24 cellular contexts compared by ENCODE assay signal in the genomic region with DNA sequence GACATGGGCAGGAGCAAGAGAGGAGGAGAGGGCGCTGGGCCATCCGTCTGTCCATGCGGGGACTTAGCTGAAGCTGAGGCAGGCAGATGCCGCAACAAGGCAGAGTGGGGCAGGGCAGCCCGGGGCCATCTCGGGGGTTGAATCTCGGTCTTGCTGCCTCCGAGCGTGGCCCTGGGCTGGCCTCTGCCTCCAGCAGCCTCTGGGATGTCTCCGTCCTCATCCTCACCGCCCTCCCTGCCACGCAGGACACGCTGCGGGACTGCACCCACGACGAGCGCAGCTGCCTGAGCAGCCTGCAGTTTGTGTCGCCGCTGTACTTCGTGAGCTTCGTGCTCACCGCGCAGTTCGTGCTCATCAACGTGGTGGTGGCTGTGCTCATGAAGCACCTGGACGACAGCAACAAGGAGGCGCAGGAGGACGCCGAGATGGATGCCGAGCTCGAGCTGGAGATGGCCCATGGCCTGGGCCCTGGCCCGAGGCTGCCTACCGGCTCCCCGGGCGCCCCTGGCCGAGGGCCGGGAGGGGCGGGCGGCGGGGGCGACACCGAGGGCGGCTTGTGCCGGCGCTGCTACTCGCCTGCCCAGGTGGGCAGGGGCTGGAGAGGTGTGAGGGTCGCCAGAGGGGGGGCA.
A peak's percentile ranks its signal among the peaks of the same experiment; 100 is the strongest.
DNase-seq lines count a peak whose midpoint lies in the region; ATAC-seq, FAIRE-seq and TF ChIP-seq lines count a peak whose summit lies in the region.
"Had no signal": no experiment of that assay in that cellular context is flagged by ENCODE, and none has a peak within 500 bp of the region (broad histone marks: within the 10 kb centered on the region; RNA-seq: fewer than 3 reads in every experiment).

No MANE protein-coding gene starts in this region.

- H4K5ac ChIP-seq in IMR-90 (ENCODE audit: low read depth, low read length) (no peak overlapping the region), H1 (ENCODE audit: insufficient read length, low read depth, low read length) (no peak overlapping the region)

- H4K20me1 ChIP-seq in IMR-90 (ENCODE audit: insufficient read depth, low read length) (no peaks in the 10 kb centered on the region; the same call in 1 of the 2 replicates), H1 (replicated peaks in 1 of 2; ENCODE audit: control insufficient read depth in 1 of 2, insufficient read depth in 2 of 2, low read length in 2 of 2) (no peaks in the 10 kb centered on the region)

- ATAC-seq in IMR-90 (ENCODE audit: low read depth): no peak
- ATAC-seq: GM23338 had no signal

- no peak overlapping the region for H3K27ac ChIP-seq in IMR-90 (ENCODE audit: insufficient read depth, low read length)
- no peak overlapping the region for H3K27ac ChIP-seq in H1 (ENCODE audit: low read depth, low read length)
- H3K27ac ChIP-seq: 22Rv1 had no signal

- H4K91ac ChIP-seq in IMR-90 (ENCODE audit: insufficient read depth, low read depth, low read length) (no peak overlapping the region), H1 (replicated peaks; ENCODE audit: insufficient read length, low read length) (no peak overlapping the region)

- H4K8ac ChIP-seq in IMR-90 (ENCODE audit: low read depth in 2 of 2, low read length in 2 of 2) (no peak overlapping the region), H1 (ENCODE audit: extremely low read depth, insufficient read depth, low read length) (peak overlapping the region; percentile 51; the same call in 1 of the 2 replicates)

- WGBS in IMR-90 (ENCODE audit: extremely low coverage in 2 of 2, insufficient read length in 1 of 2), 2 experiments: 83% methylated on average over 35 of the region's 47 CpGs; no CpG with 5 or more reads in 1 of the 2 experiments
- WGBS in H1 (ENCODE audit: extremely low coverage in 1 of 2, insufficient coverage in 1 of 2, insufficient read length in 1 of 2, insufficient replicate concordance in 2 of 2, low coverage in 1 of 2, low lambda C conversion rate in 2 of 2, missing lambda C conversion rate in 1 of 2), 2 experiments: 95% methylated on average over 35 of the region's 47 CpGs; no CpG with 5 or more reads in 1 of the 2 experiments

- H3K27me3 ChIP-seq in IMR-90 (ENCODE audit: control insufficient read depth, insufficient read depth, low read length) (peaks cover 14% of the 10 kb centered on the region; the same call in 1 of the 2 replicates), H1 (replicated peaks in 1 of 4; ENCODE audit: control insufficient read depth in 3 of 4, extremely low read depth in 1 of 4, insufficient read depth in 3 of 4, low read length in 3 of 4) (no peaks in the 10 kb centered on the region)

- H3K4me1 ChIP-seq in IMR-90 (ENCODE audit: control insufficient read depth, insufficient read depth, low read length) (peaks cover 4% of the 10 kb centered on the region), H1 (replicated peaks in 1 of 4; ENCODE audit: control insufficient read depth in 3 of 4, insufficient read depth in 4 of 4, low read length in 3 of 4) (peaks cover 0 to 5% (median 2%) of the 10 kb centered on the region in 4 experiments; a peak in 2 of 7 replicates)
- H3K4me1 ChIP-seq: HAP-1 had no signal

- no peaks in the 10 kb centered on the region for H3K4me1 Mint-ChIP-seq in activated naive CD4-positive, alpha-beta T cell treated with anti-CD3 and anti-CD28 coated beads, Interleukin-2, amount 50 U/mL, for 24 hours
- H3K4me1 Mint-ChIP-seq in activated naive CD4-positive, alpha-beta T cell treated with anti-CD3 and anti-CD28 coated beads for 36 hours (ENCODE audit: low read depth): no peaks in the 10 kb centered on the region
- H3K4me1 Mint-ChIP-seq in glutamatergic neuron (ENCODE audit: low read depth, unreplicated experiment) (no peaks in the 10 kb centered on the region), osteocyte (ENCODE audit: unreplicated experiment) (no peaks in the 10 kb centered on the region)
- H3K4me1 Mint-ChIP-seq: B cell had no signal

- H2BK20ac ChIP-seq in IMR-90 (ENCODE audit: low read depth, low read length) (no peak overlapping the region), H1 (ENCODE audit: low read length) (no peak overlapping the region)

- no peak for TF ChIP-seq CTCF in IMR-90 (conservative IDR thresholded peaks at IDR 0.05; ENCODE audit: low read depth, low read length)
- no peak for TF ChIP-seq CTCF in H1 (IDR thresholded peaks at IDR 0.05; ENCODE audit: control extremely low read depth in 1 of 3, insufficient read depth in 1 of 3, low read depth in 1 of 3, low read length in 3 of 3)
- TF ChIP-seq CTCF in glutamatergic neuron (IDR thresholded peaks at IDR 0.05; ENCODE audit: partially characterized antibody, unreplicated experiment): no peak
- TF ChIP-seq CTCF in osteocyte (IDR thresholded peaks at IDR 0.05): no peak

- BruUV-seq in IMR-90 (replicated peaks; lab: Mats Ljungman, UMichigan): no TSS peak

- POLR2A ChIA-PET in IMR-90 (lab: Charles Lee; ENCODE audit: unreplicated experiment) (interaction anchor here (0.6 kb wide), 1 partner anchor 1143 kb away, joined by 4 read pairs; no protein-coding TSS in a partner anchor), H1 (lab: Charles Lee; ENCODE audit: partially characterized antibody) (interaction anchor here (0.5 to 1.2 kb wide), 3 partner anchors 10 to 174 kb away, joined by 3 read pairs; no protein-coding TSS in a partner anchor)

- H3K4me3 Mint-ChIP-seq in activated naive CD4-positive, alpha-beta T cell treated with anti-CD3 and anti-CD28 coated beads, Interleukin-2, amount 50 U/mL, for 24 hours: no peak overlapping the region
- no peak overlapping the region for H3K4me3 Mint-ChIP-seq in activated naive CD4-positive, alpha-beta T cell treated with anti-CD3 and anti-CD28 coated beads for 36 hours
- no peak overlapping the region for H3K4me3 Mint-ChIP-seq in glutamatergic neuron (ENCODE audit: unreplicated experiment)
- no peak overlapping the region for H3K4me3 Mint-ChIP-seq in osteocyte (ENCODE audit: unreplicated experiment)
- H3K4me3 Mint-ChIP-seq: B cell; CD4-positive, alpha-beta memory T cell; GM23338; HFFc6 had no signal

- H3K4me2 ChIP-seq in IMR-90 (ENCODE audit: low read depth, low read length) (no peak overlapping the region), H1 (ENCODE audit: insufficient read depth in 1 of 2, low read depth in 2 of 2, low read length in 2 of 2) (no peak overlapping the region)
- H3K4me2 ChIP-seq: GM23338 had no signal

- no peaks in the 10 kb centered on the region for H3K36me3 ChIP-seq in IMR-90 (ENCODE audit: control insufficient read depth, insufficient read depth, low read length)
- H3K36me3 ChIP-seq in H1 (ENCODE audit: control insufficient read depth in 2 of 4, insufficient read depth in 4 of 4, low read length in 3 of 4): no peaks in the 10 kb centered on the region
- H3K36me3 ChIP-seq: HAP-1 had no signal

- no peak overlapping the region for H2BK5ac ChIP-seq in IMR-90 (ENCODE audit: low read depth, low read length, poor library complexity, severe bottlenecking)
- no peak overlapping the region for H2BK5ac ChIP-seq in H1 (ENCODE audit: low read depth, low read length)

- H3K18ac ChIP-seq in IMR-90 (ENCODE audit: low read depth, low read length) (no peak overlapping the region), H1 (ENCODE audit: extremely low read depth, low read length) (no peak overlapping the region)

- H3K56ac ChIP-seq in IMR-90 (ENCODE audit: extremely low read depth, insufficient read depth, low read length) (no peak overlapping the region), H1 (replicated peaks; ENCODE audit: insufficient read length, low read depth, low read length) (no peak overlapping the region)

- no peak for TF ChIP-seq POLR2A in IMR-90 (IDR thresholded peaks at IDR 0.05; ENCODE audit: low read depth, low read length)
- TF ChIP-seq POLR2A in H1 (IDR thresholded peaks at IDR 0.05; ENCODE audit: control extremely low read depth in 1 of 2, low read depth in 2 of 2, low read length in 2 of 2): no peak

- DNase-seq in activated naive CD4-positive, alpha-beta T cell treated with anti-CD3 and anti-CD28 coated beads for 36 hours: no peak
- no peak for DNase-seq in IMR-90
- no peak for DNase-seq in H1 (ENCODE audit: low read depth in 1 of 2, low spot score in 2 of 2)
- DNase-seq in urothelium cell line (ENCODE audit: low spot score): no peak
- DNase-seq in stimulated activated naive CD4-positive, alpha-beta T cell treated with Interleukin-2 at 50 U/mL for 16 hours (lab: John Stamatoyannopoulos, UW): no peak
- no peak for DNase-seq in glutamatergic neuron
- DNase-seq in osteocyte (ENCODE audit: extremely low spot score, unreplicated experiment): no peak
- DNase-seq: C1 segment of cervical spinal cord, Calu3, COR-L47, DMS53, DMS79 treated with DMSO at 0.1 percent for 48 hours, GF-D8, HFFc6 had no signal

- no peaks in the 10 kb centered on the region for H3K23me2 ChIP-seq in H1 (ENCODE audit: low read depth, low read length)

- in situ Hi-C loops in IMR-90 (cut with MboI; ENCODE audit: low sequenced_read_pairs): no loop called here

- H2BK12ac ChIP-seq in H1 (ENCODE audit: low read depth, low read length): no peak overlapping the region

- no peak overlapping the region for H2BK120ac ChIP-seq in IMR-90 (ENCODE audit: low read depth, low read length)
- no peak overlapping the region for H2BK120ac ChIP-seq in H1 (replicated peaks; ENCODE audit: low read depth, low read length)

- H3K27me3 Mint-ChIP-seq in activated naive CD4-positive, alpha-beta T cell treated with anti-CD3 and anti-CD28 coated beads, Interleukin-2, amount 50 U/mL, for 24 hours: no peaks in the 10 kb centered on the region
- H3K27me3 Mint-ChIP-seq in activated naive CD4-positive, alpha-beta T cell treated with anti-CD3 and anti-CD28 coated beads for 36 hours (ENCODE audit: low read depth): no peaks in the 10 kb centered on the region
- H3K27me3 Mint-ChIP-seq in glutamatergic neuron (ENCODE audit: unreplicated experiment) (peaks cover 12% of the 10 kb centered on the region), osteocyte (ENCODE audit: unreplicated experiment) (peaks cover 10% of the 10 kb centered on the region)
- H3K27me3 Mint-ChIP-seq: CD4-positive, alpha-beta memory T cell had no signal

- H3K4me3 ChIP-seq in IMR-90 (ENCODE audit: insufficient read depth, low read depth, low read length) (no peak overlapping the region), H1 (ENCODE audit: extremely low read depth in 1 of 4, insufficient read depth in 2 of 4, low read depth in 3 of 4, low read length in 4 of 4) (no peak overlapping the region)
- H3K4me3 ChIP-seq: GM23338, HAP-1 had no signal

- intact Hi-C loops in activated naive CD4-positive, alpha-beta T cell treated with anti-CD3 and anti-CD28 coated beads for 36 hours (cut with micrococcal nuclease): no loop called here
- intact Hi-C loops in IMR-90 (cut with micrococcal nuclease): no loop called here

- peak overlapping the region; percentile 77 for H3K27ac Mint-ChIP-seq in activated naive CD4-positive, alpha-beta T cell treated with anti-CD3 and anti-CD28 coated beads, Interleukin-2, amount 50 U/mL, for 24 hours
- no peak overlapping the region for H3K27ac Mint-ChIP-seq in activated naive CD4-positive, alpha-beta T cell treated with anti-CD3 and anti-CD28 coated beads for 36 hours
- H3K27ac Mint-ChIP-seq in glutamatergic neuron (ENCODE audit: unreplicated experiment) (no peak overlapping the region), osteocyte (ENCODE audit: unreplicated experiment) (no peak overlapping the region)
- H3K27ac Mint-ChIP-seq: B cell; CD4-positive, alpha-beta memory T cell; GM23338; HFFc6 had no signal

- no peak overlapping the region for H3K9ac ChIP-seq in IMR-90 (ENCODE audit: low read depth, low read length)
- H3K9ac ChIP-seq in H1 (replicated peaks in 1 of 4; ENCODE audit: extremely low read depth in 1 of 4, low read depth in 3 of 4, low read length in 3 of 4): no peak overlapping the region

- H2AFZ ChIP-seq in IMR-90 (replicated peaks; ENCODE audit: low read length, poor library complexity) (peak overlapping the region; percentile 58), H1 (ENCODE audit: low read length) (no peak overlapping the region)
- H2AFZ ChIP-seq: GM23338 had no signal

- H3K36me3 Mint-ChIP-seq in activated naive CD4-positive, alpha-beta T cell treated with anti-CD3 and anti-CD28 coated beads, Interleukin-2, amount 50 U/mL, for 24 hours: peaks cover 8% of the 10 kb centered on the region
- H3K36me3 Mint-ChIP-seq in activated naive CD4-positive, alpha-beta T cell treated with anti-CD3 and anti-CD28 coated beads for 36 hours (ENCODE audit: low read depth): no peaks in the 10 kb centered on the region
- H3K36me3 Mint-ChIP-seq in glutamatergic neuron (ENCODE audit: unreplicated experiment) (no peaks in the 10 kb centered on the region), osteocyte (ENCODE audit: unreplicated experiment) (no peaks in the 10 kb centered on the region)

- H3K23ac ChIP-seq in IMR-90 (ENCODE audit: low read depth, low read length) (no peak overlapping the region), H1 (ENCODE audit: insufficient read length) (no peak overlapping the region)

- H3K14ac ChIP-seq in IMR-90 (replicated peaks; ENCODE audit: low read depth, low read length) (no peak overlapping the region), H1 (ENCODE audit: insufficient read length) (no peak overlapping the region)

- H2BK15ac ChIP-seq in IMR-90 (ENCODE audit: low read depth, low read length) (no peak overlapping the region), H1 (ENCODE audit: low read length) (no peak overlapping the region)

- H2AK9ac ChIP-seq in IMR-90 (replicated peaks; ENCODE audit: low read depth, low read length, poor library complexity): no peak overlapping the region

- no peaks in the 10 kb centered on the region for H3K9me1 ChIP-seq in IMR-90 (ENCODE audit: insufficient read depth, low read length)

- CTCF ChIA-PET in activated naive CD4-positive, alpha-beta T cell treated with anti-CD3 and anti-CD28 coated beads for 36 hours (lab: Charles Lee): no interaction called here
- CTCF ChIA-PET in IMR-90 (lab: Yijun Ruan, JAX) (no interaction called here), H1 (lab: Charles Lee; ENCODE audit: partially characterized antibody) (interaction anchor here (1.0 kb wide), 2 partner anchors 10 to 11 kb away, joined by 3 to 4 read pairs; no protein-coding TSS in a partner anchor)

- FAIRE-seq in H1 (lab: Jason Lieb, UNC): no peak
- FAIRE-seq in urothelium cell line (lab: Jason Lieb, UNC): peak; percentile 74
- FAIRE-seq: A204.1, GM12891, GM18507, H54 had no signal

- H3K4ac ChIP-seq in IMR-90 (ENCODE audit: low read depth, low read length): no peak overlapping the region
- no peak overlapping the region for H3K4ac ChIP-seq in H1 (replicated peaks; ENCODE audit: insufficient read length, low read depth, low read length)

- H3K79me1 ChIP-seq in IMR-90 (ENCODE audit: low read depth in 1 of 2, low read length in 2 of 2) (no peaks in the 10 kb centered on the region), H1 (ENCODE audit: low read depth, low read length) (no peaks in the 10 kb centered on the region)

- H2AK5ac ChIP-seq in IMR-90 (ENCODE audit: low read depth, low read length) (no peak overlapping the region), H1 (ENCODE audit: low read depth, low read length) (no peak overlapping the region)

- no peaks in the 10 kb centered on the region for H3K9me3 Mint-ChIP-seq in activated naive CD4-positive, alpha-beta T cell treated with anti-CD3 and anti-CD28 coated beads, Interleukin-2, amount 50 U/mL, for 24 hours
- H3K9me3 Mint-ChIP-seq in activated naive CD4-positive, alpha-beta T cell treated with anti-CD3 and anti-CD28 coated beads for 36 hours: no peaks in the 10 kb centered on the region
- peaks cover 5% of the 10 kb centered on the region for H3K9me3 Mint-ChIP-seq in glutamatergic neuron (ENCODE audit: unreplicated experiment)
- H3K9me3 Mint-ChIP-seq in osteocyte (ENCODE audit: unreplicated experiment): no peaks in the 10 kb centered on the region
- H3K9me3 Mint-ChIP-seq: CD4-positive, alpha-beta memory T cell; GM23338; HFFc6 had no signal

- dilution Hi-C loops in IMR-90 (cut with HindIII; ENCODE audit: low sequenced_read_pairs, unreplicated experiment): no loop called here

- no peaks in the 10 kb centered on the region for H3K79me2 ChIP-seq in H1 (ENCODE audit: control insufficient read depth in 1 of 2, insufficient read depth in 2 of 2, low read length in 2 of 2)

- no peak for TF ChIP-seq RAD21 in IMR-90 (IDR thresholded peaks at IDR 0.05; ENCODE audit: low read length)
- no peak for TF ChIP-seq RAD21 in H1 (IDR thresholded peaks at IDR 0.05 in 1 of 2, conservative IDR thresholded peaks at IDR 0.05 in 1 of 2; ENCODE audit: low read depth in 2 of 2, low read length in 2 of 2)

- H3K9me3 ChIP-seq in IMR-90 (ENCODE audit: control insufficient read depth, insufficient read depth, low read length) (peaks cover 2% of the 10 kb centered on the region; the same call in 1 of the 2 replicates), H1 (ENCODE audit: insufficient read depth in 2 of 2, low read depth in 1 of 2, low read length in 1 of 2) (no peaks in the 10 kb centered on the region)
- H3K9me3 ChIP-seq: HAP-1 had no signal

- TF ChIP-seq EP300 in H1 (IDR thresholded peaks at IDR 0.05; ENCODE audit: borderline replicate concordance in 1 of 2, low read depth in 2 of 2, low read length in 2 of 2): no peak
